ENCODE assay signal across 1 cellular context in genomic region chr19:39399684-39400465, GRCh38.
TF ChIP-seq lines count a peak whose summit lies in the region.

No MANE protein-coding gene starts in this region.

TF ChIP-seq in GM12878, 131 proteins besides CTCF, POLR2A, EP300 and RAD21:
- TF ChIP-seq TAF1 (IDR thresholded peaks at IDR 0.05; ENCODE audit: borderline replicate concordance, low read depth, low read length) (no peak), CBFB (IDR thresholded peaks at IDR 0.05; ENCODE audit: low read depth) (no peak), SMC3 (IDR thresholded peaks at IDR 0.05; ENCODE audit: borderline replicate concordance, low read length) (no peak), SRF (IDR thresholded peaks at IDR 0.05; ENCODE audit: low read depth in 2 of 2, low read length in 2 of 2) (no peak), HDAC6 (IDR thresholded peaks at IDR 0.05; ENCODE audit: unreplicated experiment) (no peak), FOXM1 (IDR thresholded peaks at IDR 0.05; ENCODE audit: low read depth, low read length) (no peak), IKZF1 (conservative IDR thresholded peaks at IDR 0.05) (no peak), SIX5 (IDR thresholded peaks at IDR 0.05; ENCODE audit: low read depth, low read length, severe bottlenecking) (no peak), ZNF622 (IDR thresholded peaks at IDR 0.05) (no peak), ATF3 (IDR thresholded peaks at IDR 0.05; ENCODE audit: borderline replicate concordance, extremely low read depth, low read depth, low read length) (no peak), RBBP5 (conservative IDR thresholded peaks at IDR 0.05) (no peak), ZNF687 (IDR thresholded peaks at IDR 0.05) (no peak), SUPT20H (IDR thresholded peaks at IDR 0.05; ENCODE audit: borderline replicate concordance, control insufficient read depth, low read depth, low read length) (no peak), IKZF2 (IDR thresholded peaks at IDR 0.05) (no peak)
TF ChIP-seq in GM12878: peak in this region for 0.
